ENCODE assay signal across 13 cellular contexts in the genomic region with DNA sequence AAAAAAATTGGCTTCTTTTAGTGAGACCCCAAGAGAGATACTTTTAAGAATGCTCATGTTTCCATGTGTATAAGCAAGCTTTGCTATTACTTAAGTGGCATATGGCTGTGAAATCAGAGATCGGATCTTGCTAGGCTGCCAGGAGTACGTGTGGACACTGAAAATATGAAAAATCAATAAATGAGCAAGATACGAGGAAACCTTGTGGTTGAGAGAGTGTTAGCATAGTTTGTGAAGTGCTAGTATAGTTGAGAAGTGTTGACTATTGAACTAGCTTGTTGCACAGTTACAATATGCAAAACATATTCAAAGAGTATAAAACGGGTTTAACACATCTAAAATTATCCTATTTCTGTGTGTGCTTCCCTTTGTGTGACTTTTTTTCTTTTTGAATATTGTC.
"Had no signal": no experiment of that assay in that cellular context is flagged by ENCODE, and none has a peak within 500 bp of the region (broad histone marks: within the 10 kb centered on the region; RNA-seq: fewer than 3 reads in every experiment).

No MANE protein-coding gene starts in this region.

- DNase-seq: effector CD4-positive, alpha-beta T cell; endodermal cell; erythroblast; foreskin keratinocyte; head of caudate nucleus; hippocampal formation; kidney glomerular epithelial cell; nucleus accumbens; pancreas; right cardiac atrium; stimulated activated CD4-positive, alpha-beta T cell treated with anti-CD3 and anti-CD28 coated beads, Interleukin-2, amount 100 ng/mL, for 48 hours; stimulated activated naive CD4-positive, alpha-beta T cell treated with Interleukin-2 at 50 U/mL for 16 hours; trophoblast cell had no signal
